9 cellular contexts compared by ENCODE assay signal in the genomic region with DNA sequence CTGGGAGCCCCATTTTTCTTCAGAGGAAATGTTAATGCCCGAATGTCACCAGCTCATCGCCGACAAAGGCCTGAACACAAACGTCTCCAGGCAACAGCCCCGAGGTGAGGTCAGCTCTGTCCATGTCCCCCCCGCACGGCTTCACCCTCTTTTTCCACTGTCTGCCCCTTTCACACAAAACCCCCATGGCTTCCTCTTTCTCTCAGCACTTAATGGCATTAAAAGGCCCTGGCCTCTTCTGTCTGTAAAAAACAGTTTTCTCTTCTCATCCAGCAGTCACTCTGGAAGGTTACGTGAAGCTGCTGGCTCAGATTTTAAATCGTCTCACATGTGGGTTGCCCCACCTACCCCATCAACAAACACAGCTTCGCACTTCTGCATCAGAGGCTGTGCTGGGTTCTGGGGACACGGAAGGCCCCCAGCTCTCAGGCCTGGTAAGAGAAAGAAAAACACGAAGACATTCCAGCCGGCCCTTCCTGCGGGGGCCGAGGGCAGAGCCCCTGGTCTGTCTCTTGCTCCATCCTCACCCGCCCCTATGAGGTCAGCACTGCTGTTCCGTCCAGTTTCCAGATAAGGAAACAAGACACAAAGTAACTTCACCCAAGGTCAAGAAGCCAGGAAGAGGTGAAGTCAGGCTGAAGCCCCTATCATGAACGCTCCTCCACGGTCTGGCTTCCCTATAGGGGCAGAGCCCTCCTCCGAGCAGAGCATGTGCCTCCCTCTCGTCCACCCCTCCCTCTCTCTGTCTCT.
DNase-seq lines count a peak whose midpoint lies in the region; ATAC-seq and TF ChIP-seq lines count a peak whose summit lies in the region.
"Had no signal": no experiment of that assay in that cellular context is flagged by ENCODE, and none has a peak within 500 bp of the region (broad histone marks: within the 10 kb centered on the region; RNA-seq: fewer than 3 reads in every experiment).

No MANE protein-coding gene starts in this region.

- no peak overlapping the region for H3K4me3 ChIP-seq in left lung
- H3K4me3 ChIP-seq in OCI-LY7 (ENCODE audit: low read depth, low read length, poor library complexity, severe bottlenecking): no peak overlapping the region

- H3K4me1 Mint-ChIP-seq in activated CD4-positive, alpha-beta T cell treated with anti-CD3 and anti-CD28 coated beads for 36 hours: peaks cover 62% of the 10 kb centered on the region
- H3K4me1 Mint-ChIP-seq in central memory CD8-positive, alpha-beta T cell: peaks cover 30% of the 10 kb centered on the region
- peaks cover 91% of the 10 kb centered on the region for H3K4me1 Mint-ChIP-seq in stimulated activated naive CD8-positive, alpha-beta T cell treated with anti-CD3 and anti-CD28 coated beads, Interleukin-15, amount 100 ng/mL, for 72 hours

- H3K36me3 Mint-ChIP-seq in activated CD4-positive, alpha-beta T cell treated with anti-CD3 and anti-CD28 coated beads for 36 hours (ENCODE audit: low read depth): peaks cover 37% of the 10 kb centered on the region
- H3K36me3 Mint-ChIP-seq in central memory CD8-positive, alpha-beta T cell (ENCODE audit: insufficient read depth): peaks cover 7% of the 10 kb centered on the region

- TF ChIP-seq CTCF in left lung (IDR thresholded peaks at IDR 0.05) (no peak), OCI-LY7 (conservative IDR thresholded peaks at IDR 0.05; ENCODE audit: low read length) (no peak)

- H3K9me3 ChIP-seq in left lung (no peaks in the 10 kb centered on the region), OCI-LY7 (ENCODE audit: low read length) (no peaks in the 10 kb centered on the region)

- peaks cover 9% of the 10 kb centered on the region for H3K9me3 Mint-ChIP-seq in activated CD4-positive, alpha-beta T cell treated with anti-CD3 and anti-CD28 coated beads for 36 hours (ENCODE audit: low read depth)
- H3K9me3 Mint-ChIP-seq in central memory CD8-positive, alpha-beta T cell: peaks cover 8% of the 10 kb centered on the region
- peaks cover 12 to 14% of the 10 kb centered on the region in 2 donors for H3K9me3 Mint-ChIP-seq in stimulated activated naive CD8-positive, alpha-beta T cell treated with anti-CD3 and anti-CD28 coated beads, Interleukin-15, amount 100 ng/mL, for 72 hours

- no peaks in the 10 kb centered on the region for H3K79me2 ChIP-seq in OCI-LY7 (ENCODE audit: insufficient read depth, low read depth, low read length)

- H3K9me2 ChIP-seq in OCI-LY7 (ENCODE audit: insufficient read depth, low read length): no peaks in the 10 kb centered on the region

- peak overlapping the region; percentile 63 to 69 for H3K27ac ChIP-seq in left lung
- H3K27ac ChIP-seq in OCI-LY7 (ENCODE audit: low read depth, low read length, poor library complexity, severe bottlenecking): no peak overlapping the region

- peaks cover 7 to 36% of the 10 kb centered on the region in 2 donors for H3K4me1 ChIP-seq in left lung
- H3K4me1 ChIP-seq in OCI-LY7 (ENCODE audit: insufficient read depth, low read length, poor library complexity, severe bottlenecking): no peaks in the 10 kb centered on the region

- no peak overlapping the region for H2AFZ ChIP-seq in OCI-LY7 (ENCODE audit: low read length)

- H3K4me3 Mint-ChIP-seq in activated CD4-positive, alpha-beta T cell treated with anti-CD3 and anti-CD28 coated beads for 36 hours: peak overlapping the region; percentile 9
- H3K4me3 Mint-ChIP-seq in central memory CD8-positive, alpha-beta T cell: peak overlapping the region; percentile 48
- peak overlapping the region; percentile 73 to 78 for H3K4me3 Mint-ChIP-seq in stimulated activated naive CD8-positive, alpha-beta T cell treated with anti-CD3 and anti-CD28 coated beads, Interleukin-15, amount 100 ng/mL, for 72 hours

- intact Hi-C loops in activated CD4-positive, alpha-beta T cell treated with anti-CD3 and anti-CD28 coated beads for 36 hours (cut with DNase I, micrococcal nuclease): no loop called here
- intact Hi-C loops in left lung (cut with DNase I) (no loop called here), OCI-LY7 (cut with micrococcal nuclease; ENCODE audit: unreplicated experiment) (no loop called here)

- POLR2A ChIA-PET in activated CD4-positive, alpha-beta T cell treated with anti-CD3 and anti-CD28 coated beads for 36 hours (lab: Charles Lee): no interaction called here
- POLR2A ChIA-PET in OCI-LY7 (lab: Charles Lee): no interaction called here

- H3K4me2 ChIP-seq in OCI-LY7 (ENCODE audit: low read length): no peak overlapping the region

- H4K20me1 ChIP-seq in OCI-LY7 (ENCODE audit: insufficient read depth, low read length): no peaks in the 10 kb centered on the region

- ATAC-seq in activated CD4-positive, alpha-beta T cell treated with anti-CD3 and anti-CD28 coated beads for 36 hours: peak; percentile 14
- peak; percentile 62 for ATAC-seq in central memory CD8-positive, alpha-beta T cell (replicated peaks; ENCODE audit: extremely low read depth, poor library complexity, severe bottlenecking)
- ATAC-seq in left lung: peak; percentile 66
- peak; percentile 54 for ATAC-seq in stimulated activated naive CD8-positive, alpha-beta T cell treated with anti-CD3 and anti-CD28 coated beads, Interleukin-15, amount 100 ng/mL, for 72 hours
- no peak for ATAC-seq in HG03045 (IDR thresholded peaks at IDR 0.05; ENCODE audit: unreplicated experiment)
- ATAC-seq in GM21529 (IDR thresholded peaks at IDR 0.05; ENCODE audit: unreplicated experiment): no peak

- H3K27me3 Mint-ChIP-seq in activated CD4-positive, alpha-beta T cell treated with anti-CD3 and anti-CD28 coated beads for 36 hours: no peaks in the 10 kb centered on the region
- no peaks in the 10 kb centered on the region for H3K27me3 Mint-ChIP-seq in central memory CD8-positive, alpha-beta T cell
- no peaks in the 10 kb centered on the region for H3K27me3 Mint-ChIP-seq in stimulated activated naive CD8-positive, alpha-beta T cell treated with anti-CD3 and anti-CD28 coated beads, Interleukin-15, amount 100 ng/mL, for 72 hours

- DNase-seq in activated CD4-positive, alpha-beta T cell treated with anti-CD3 and anti-CD28 coated beads for 36 hours: peak; percentile 23
- DNase-seq in activated CD4-positive, alpha-beta T cell treated with anti-CD3 and anti-CD28 coated beads for 48 hours: no peak
- DNase-seq in central memory CD8-positive, alpha-beta T cell (ENCODE audit: low spot score in 2 of 2): no peak
- DNase-seq in left lung (peak in 1 of 2 donors; percentile 58), OCI-LY7 (ENCODE audit: low spot score) (no peak)
- peak; percentile 38 for DNase-seq in stimulated activated naive CD8-positive, alpha-beta T cell treated with anti-CD3 and anti-CD28 coated beads, Interleukin-15, amount 100 ng/mL, for 72 hours
- DNase-seq: NCI-H146 had no signal

- no peaks in the 10 kb centered on the region for H3K27me3 ChIP-seq in left lung

- peak overlapping the region; percentile 93 for H3K27ac Mint-ChIP-seq in activated CD4-positive, alpha-beta T cell treated with anti-CD3 and anti-CD28 coated beads for 36 hours
- peak overlapping the region; percentile 93 for H3K27ac Mint-ChIP-seq in central memory CD8-positive, alpha-beta T cell (ENCODE audit: low read depth)
- peak overlapping the region; percentile 74 to 96 for H3K27ac Mint-ChIP-seq in stimulated activated naive CD8-positive, alpha-beta T cell treated with anti-CD3 and anti-CD28 coated beads, Interleukin-15, amount 100 ng/mL, for 72 hours

- CTCF ChIA-PET in activated CD4-positive, alpha-beta T cell treated with anti-CD3 and anti-CD28 coated beads for 36 hours (lab: Charles Lee): interaction anchor here (1.0 to 1.7 kb wide), 2 partner anchors 8 to 10 kb away, joined by 4 to 7 read pairs; no protein-coding TSS in a partner anchor
- CTCF ChIA-PET in OCI-LY7 (lab: Charles Lee; ENCODE audit: unreplicated experiment): no interaction called here

- H3K36me3 ChIP-seq in left lung (no peaks in the 10 kb centered on the region), OCI-LY7 (ENCODE audit: insufficient read depth, low read length) (no peaks in the 10 kb centered on the region)

- BruUV-seq in OCI-LY7 (replicated peaks; lab: Mats Ljungman, UMichigan): no TSS peak

Comparison
In these comparisons a context has a peak if more than half of its experiments do, and no peak if none do; other contexts are left out.
1. DNase-seq: peak in activated CD4-positive, alpha-beta T cell treated with anti-CD3 and anti-CD28 coated beads for 36 hours (single experiment) and stimulated activated naive CD8-positive, alpha-beta T cell treated with anti-CD3 and anti-CD28 coated beads, Interleukin-15, amount 100 ng/mL, for 72 hours (2 of 2); none in activated CD4-positive, alpha-beta T cell treated with anti-CD3 and anti-CD28 coated beads for 48 hours (single experiment), central memory CD8-positive, alpha-beta T cell (0 of 2) and OCI-LY7 (single experiment).
2. ATAC-seq: peak in activated CD4-positive, alpha-beta T cell treated with anti-CD3 and anti-CD28 coated beads for 36 hours (single experiment), central memory CD8-positive, alpha-beta T cell (single experiment), left lung (single experiment) and stimulated activated naive CD8-positive, alpha-beta T cell treated with anti-CD3 and anti-CD28 coated beads, Interleukin-15, amount 100 ng/mL, for 72 hours (single experiment); none in HG03045 (single experiment) and GM21529 (single experiment).
3. H3K4me3 Mint-ChIP-seq: peak in every context shown above with its lines; median percentile 76 in stimulated activated naive CD8-positive, alpha-beta T cell treated with anti-CD3 and anti-CD28 coated beads, Interleukin-15, amount 100 ng/mL, for 72 hours; 48 in central memory CD8-positive, alpha-beta T cell; 9 in activated CD4-positive, alpha-beta T cell treated with anti-CD3 and anti-CD28 coated beads for 36 hours.
4. Peak in every context shown above with its lines, with median percentiles within 50 percentile points of each other: H3K27ac Mint-ChIP-seq.